Comparison of ENCODE assay signal across 8 cellular contexts in genomic region chr1:46342084-46342656, GRCh38. TPM values are rescaled to one million over a fixed set of nuclear protein-coding genes. Genes with fewer than 3 reads are reported as not detected.
A peak's percentile ranks its signal among the peaks of the same experiment; 100 is the strongest.
DNase-seq lines count a peak whose midpoint lies in the region; ATAC-seq and TF ChIP-seq lines count a peak whose summit lies in the region.

No MANE protein-coding gene starts in this region.

- DNase-seq in activated CD8-positive, alpha-beta memory T cell treated with anti-CD3 and anti-CD28 coated beads, Interleukin-2, amount 10 ng/mL, durations not matched to agents 7 days and 5 days, result peak; percentile 48
- DNase-seq in activated CD8-positive, alpha-beta memory T cell treated with anti-CD3 and anti-CD28 coated beads, Interleukin-2, amount 50 U/mL, for 4 hours, result no peak
- DNase-seq in NB4 (ENCODE audit: low read depth) (peak; percentile 53), retina (peak; percentile 11), COLO668 (lab: John Stamatoyannopoulos, UW; ENCODE audit: unreplicated experiment) (no peak)
- no peak for DNase-seq in effector memory CD4-positive, alpha-beta T cell
- no peak for DNase-seq in stimulated activated CD4-positive, alpha-beta T cell treated with anti-CD3 and anti-CD28 coated beads, Interleukin-1b, Interleukin-23, amount 100 ng/mL, for 48 hours
- no peak for DNase-seq in activated effector memory CD4-positive, alpha-beta T cell treated with anti-CD3 and anti-CD28 coated beads, Interleukin-2, amount 50 U/mL, for 16 hours

- no peaks in the 10 kb centered on the region for H3K27me3 ChIP-seq in effector memory CD4-positive, alpha-beta T cell (replicated peaks; ENCODE audit: control insufficient read depth, insufficient read depth, low read length, poor library complexity, severe bottlenecking)

- H3K9me3 Mint-ChIP-seq in activated CD8-positive, alpha-beta memory T cell treated with anti-CD3 and anti-CD28 coated beads, Interleukin-2, amount 10 ng/mL, durations not matched to agents 7 days and 5 days (ENCODE audit: low read depth), result no peaks in the 10 kb centered on the region

- H3K27me3 Mint-ChIP-seq in activated CD8-positive, alpha-beta memory T cell treated with anti-CD3 and anti-CD28 coated beads, Interleukin-2, amount 10 ng/mL, durations not matched to agents 7 days and 5 days, result no peaks in the 10 kb centered on the region

- peak overlapping the region; percentile 99 for H3K27ac Mint-ChIP-seq in activated CD8-positive, alpha-beta memory T cell treated with anti-CD3 and anti-CD28 coated beads, Interleukin-2, amount 10 ng/mL, durations not matched to agents 7 days and 5 days

- peak overlapping the region; percentile 100 for H3K4me3 Mint-ChIP-seq in activated CD8-positive, alpha-beta memory T cell treated with anti-CD3 and anti-CD28 coated beads, Interleukin-2, amount 10 ng/mL, durations not matched to agents 7 days and 5 days

- peaks cover 18% of the 10 kb centered on the region for H3K36me3 Mint-ChIP-seq in activated CD8-positive, alpha-beta memory T cell treated with anti-CD3 and anti-CD28 coated beads, Interleukin-2, amount 10 ng/mL, durations not matched to agents 7 days and 5 days

- H3K36me3 ChIP-seq in effector memory CD4-positive, alpha-beta T cell (ENCODE audit: control insufficient read depth, insufficient read depth, low read length), result peaks cover 26% of the 10 kb centered on the region

- peak; percentile 20 for TF ChIP-seq CTCF in NB4 (IDR thresholded peaks at IDR 0.05; ENCODE audit: low read depth, low read length)

- ATAC-seq in activated CD8-positive, alpha-beta memory T cell treated with anti-CD3 and anti-CD28 coated beads, Interleukin-2, amount 10 ng/mL, durations not matched to agents 7 days and 5 days, result no peak

- no peak overlapping the region for H3K4me3 ChIP-seq in NB4 (ENCODE audit: low read depth, low read length)
- no peak overlapping the region for H3K4me3 ChIP-seq in effector memory CD4-positive, alpha-beta T cell (ENCODE audit: insufficient read depth, low read depth, low read length, poor library complexity, severe bottlenecking)

- CTCF ChIA-PET in activated CD8-positive, alpha-beta memory T cell treated with anti-CD3 and anti-CD28 coated beads, Interleukin-2, amount 10 ng/mL, durations not matched to agents 7 days and 5 days (lab: Charles Lee), result interaction anchor here (1.4 to 3.0 kb wide), 5 partner anchors 9 to 95 kb away, joined by 3 to 26 read pairs (median 4); partner anchors contain the start of genes LRRC41, RAD54L and UQCRH

- H3K4me1 Mint-ChIP-seq in activated CD8-positive, alpha-beta memory T cell treated with anti-CD3 and anti-CD28 coated beads, Interleukin-2, amount 10 ng/mL, durations not matched to agents 7 days and 5 days, result peaks cover 36% of the 10 kb centered on the region

- peak overlapping the region; percentile 96 for H3K27ac ChIP-seq in effector memory CD4-positive, alpha-beta T cell (ENCODE audit: insufficient read depth, low read length, poor library complexity, severe bottlenecking)

- H3K9me3 ChIP-seq in effector memory CD4-positive, alpha-beta T cell (ENCODE audit: control insufficient read depth, low read length), result no peaks in the 10 kb centered on the region

- H3K4me1 ChIP-seq in effector memory CD4-positive, alpha-beta T cell (ENCODE audit: control insufficient read depth, insufficient read depth, low read length, poor library complexity, severe bottlenecking), result peaks cover 9% of the 10 kb centered on the region

- TF ChIP-seq POLR2A in NB4 (IDR thresholded peaks at IDR 0.05; ENCODE audit: extremely low read depth, insufficient read length), result no peak

RNA-seq across cellular contexts. Expression of gene NSUN4, which starts 1.6 kb away (rescaled TPM):
- total RNA-seq in activated CD8-positive, alpha-beta memory T cell treated with anti-CD3 and anti-CD28 coated beads, Interleukin-2, amount 10 ng/mL, durations not matched to agents 7 days and 5 days, result 10 to 100 TPM; 20.6 to 26.7 TPM

RNA-seq across cellular contexts. Expression of gene UQCRH, which starts 38.7 kb away (rescaled TPM):
- 100 to 1,000 TPM; 279 to 302 TPM for total RNA-seq in activated CD8-positive, alpha-beta memory T cell treated with anti-CD3 and anti-CD28 coated beads, Interleukin-2, amount 10 ng/mL, durations not matched to agents 7 days and 5 days

RNA-seq across cellular contexts. Expression of gene LRRC41, which starts 38.8 kb away (rescaled TPM):
- total RNA-seq in activated CD8-positive, alpha-beta memory T cell treated with anti-CD3 and anti-CD28 coated beads, Interleukin-2, amount 10 ng/mL, durations not matched to agents 7 days and 5 days, result 10 to 100 TPM; 33.4 to 44.7 TPM

RNA-seq across cellular contexts. Expression of gene FAAH, which starts 51.9 kb away (rescaled TPM):
- total RNA-seq in activated CD8-positive, alpha-beta memory T cell treated with anti-CD3 and anti-CD28 coated beads, Interleukin-2, amount 10 ng/mL, durations not matched to agents 7 days and 5 days, result 1 to 10 TPM; 3.1 to 3.9 TPM

Comparison
In these comparisons a context has a peak if more than half of its experiments do, and no peak if none do; other contexts are left out.
1. DNase-seq: peak in activated CD8-positive, alpha-beta memory T cell treated with anti-CD3 and anti-CD28 coated beads, Interleukin-2, amount 10 ng/mL, durations not matched to agents 7 days and 5 days (single experiment), NB4 (single experiment) and retina (single experiment); none in activated CD8-positive, alpha-beta memory T cell treated with anti-CD3 and anti-CD28 coated beads, Interleukin-2, amount 50 U/mL, for 4 hours (single experiment), effector memory CD4-positive, alpha-beta T cell (0 of 3), COLO668 (single experiment), stimulated activated CD4-positive, alpha-beta T cell treated with anti-CD3 and anti-CD28 coated beads, Interleukin-1b, Interleukin-23, amount 100 ng/mL, for 48 hours (single experiment) and activated effector memory CD4-positive, alpha-beta T cell treated with anti-CD3 and anti-CD28 coated beads, Interleukin-2, amount 50 U/mL, for 16 hours (single experiment).